Comparison of ENCODE assay signal across 8 cellular contexts in the genomic region with DNA sequence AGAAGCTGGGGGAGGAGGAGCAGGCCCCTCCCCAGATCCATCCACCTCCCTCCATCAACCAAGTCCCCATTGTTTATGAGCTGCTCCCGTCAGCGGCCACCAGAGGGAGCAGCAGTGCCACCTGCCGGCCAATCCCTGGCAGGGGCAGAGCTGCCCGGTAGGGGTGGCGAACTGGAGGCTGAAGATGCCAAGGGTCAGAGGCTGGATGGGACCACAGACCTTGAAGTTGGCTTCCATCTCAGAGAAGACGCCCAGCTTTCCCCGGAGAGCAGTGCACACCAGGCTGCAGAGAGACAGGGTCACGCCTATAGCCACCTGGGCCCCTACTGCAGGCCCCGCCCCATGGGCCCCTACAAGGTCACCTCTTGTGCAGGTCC. TPM values are rescaled to one million over a fixed set of nuclear protein-coding genes. Genes with fewer than 3 reads are reported as not detected.
DNase-seq lines count a peak whose midpoint lies in the region; ATAC-seq and TF ChIP-seq lines count a peak whose summit lies in the region.

No MANE protein-coding gene starts in this region.

- H3K36me3 ChIP-seq in right atrium auricular region (peaks cover 30% of the 10 kb centered on the region), gastrocnemius medialis (peaks cover 0 to 44% of the 10 kb centered on the region in 2 donors)

- no peaks in the 10 kb centered on the region for H3K9me3 ChIP-seq in T-helper 17 cell (ENCODE audit: control insufficient read depth, low read length, poor library complexity, severe bottlenecking)
- no peaks in the 10 kb centered on the region for H3K9me3 ChIP-seq in right atrium auricular region
- no peaks in the 10 kb centered on the region for H3K9me3 ChIP-seq in gastrocnemius medialis

- H3K27me3 Mint-ChIP-seq in T-helper 17 cell, result no peaks in the 10 kb centered on the region

- H3K36me3 Mint-ChIP-seq in T-helper 17 cell (ENCODE audit: low read depth), result peaks cover 3% of the 10 kb centered on the region

- in situ Hi-C loops in gastrocnemius medialis (cut with MboI; ENCODE audit: low sequenced_read_pairs in 4 of 4), result loop anchor here (5.0 to 10.0 kb wide), 4 partner anchors 80 to 110 kb away; a partner anchor contains a TSS

- H3K27ac ChIP-seq in right atrium auricular region (peak overlapping the region; percentile 22 to 33), gastrocnemius medialis (no peak overlapping the region)

- DNase-seq in NCI-H1417 (lab: John Stamatoyannopoulos, UW) (peak; percentile 60 to 86 (median 70)), T-helper 17 cell (peak; percentile 74 to 85 (median 74)), amniotic epithelial cell (ENCODE audit: low read depth) (peak; percentile 64), right atrium auricular region (ENCODE audit: low spot score) (no peak), gastrocnemius medialis (peak in 1 of 2 donors; percentile 61)

- intact Hi-C loops in gastrocnemius medialis (cut with DNase I; ENCODE audit: low total_unique reads), result loop anchor here (1.0 kb wide), 1 partner anchor 105 kb away; no protein-coding TSS in a partner anchor

- peak overlapping the region; percentile 49 for H3K4me3 Mint-ChIP-seq in T-helper 17 cell

- no peak for TF ChIP-seq POLR2A in gastrocnemius medialis (IDR thresholded peaks at IDR 0.05)

- H3K4me1 Mint-ChIP-seq in T-helper 17 cell, result peaks cover 38% of the 10 kb centered on the region

- H3K4me3 ChIP-seq in right atrium auricular region, result no peak overlapping the region
- H3K4me3 ChIP-seq in gastrocnemius medialis, result no peak overlapping the region

- ATAC-seq in T-helper 17 cell, result peak; percentile 61
- ATAC-seq in gastrocnemius medialis, result peak in 1 of 2 donors; percentile 19
- ATAC-seq in GM21786 (IDR thresholded peaks at IDR 0.05; ENCODE audit: unreplicated experiment), result no peak
- ATAC-seq in HG02588 (IDR thresholded peaks at IDR 0.05; ENCODE audit: unreplicated experiment), result no peak

- TF ChIP-seq CTCF in GM12874 (IDR thresholded peaks at IDR 0.05; ENCODE audit: insufficient read depth, low read depth, low read length) (peak; percentile 99), right atrium auricular region (IDR thresholded peaks at IDR 0.05) (peak; percentile 96 to 98), gastrocnemius medialis (IDR thresholded peaks at IDR 0.05 in 4 of 5, conservative IDR thresholded peaks at IDR 0.05 in 1 of 5) (peak; percentile 98 to 99 (median 99))

- peak overlapping the region; percentile 56 for H3K27ac Mint-ChIP-seq in T-helper 17 cell

- H3K4me1 ChIP-seq in right atrium auricular region (peaks cover 0 to 38% of the 10 kb centered on the region in 2 donors), gastrocnemius medialis (peaks cover 16 to 19% of the 10 kb centered on the region in 2 donors)

- H3K27me3 ChIP-seq in right atrium auricular region (no peaks in the 10 kb centered on the region), gastrocnemius medialis (no peaks in the 10 kb centered on the region)

RNA-seq across cellular contexts. Expression of a gene that starts 3.6 kb away (rescaled TPM):
- total RNA-seq in T-helper 17 cell (10 to 100 TPM; 27.7 to 30.4 TPM), right atrium auricular region (10 to 100 TPM; 50.9 to 82.8 TPM), gastrocnemius medialis (10 to 100 TPM; 39.6 to 79.3 (median 53.0) TPM)

RNA-seq across cellular contexts. Expression of a gene that starts 5.1 kb away (rescaled TPM):
- total RNA-seq in T-helper 17 cell, result 10 to 100 TPM; 19.7 to 52.7 TPM
- total RNA-seq in right atrium auricular region, result 1 to 10 TPM in 1 of 2 donors, under 1 TPM in 1; 0.39 to 1.1 TPM
- total RNA-seq in gastrocnemius medialis, result under 1 TPM in 3 of 4 donors, not detected in 1; 0.20 to 0.49 (median 0.32) TPM

RNA-seq across cellular contexts. Expression of a gene that starts 5.8 kb away (rescaled TPM):
- total RNA-seq in T-helper 17 cell (10 to 100 TPM; 27.4 to 28.0 TPM), right atrium auricular region (100 to 1,000 TPM; 115 to 172 TPM), gastrocnemius medialis (10 to 100 TPM; 25.4 to 81.3 (median 42.4) TPM)

RNA-seq across cellular contexts. Expression of a gene that starts 12.1 kb away (rescaled TPM):
- total RNA-seq in T-helper 17 cell, result 1 to 10 TPM; 5.1 to 8.0 TPM
- total RNA-seq in right atrium auricular region, result 100 to 1,000 TPM; 117 to 156 TPM
- total RNA-seq in gastrocnemius medialis, result 10 to 100 TPM; 20.6 to 24.1 (median 22.9) TPM

RNA-seq across cellular contexts. Expression of a gene that starts 15.5 kb away (rescaled TPM):
- total RNA-seq in T-helper 17 cell, result 1 to 10 TPM; 3.7 to 8.5 TPM
- 1 to 10 TPM; 4.9 to 6.8 TPM for total RNA-seq in right atrium auricular region
- 1 to 10 TPM in 3 of 4 donors, under 1 TPM in 1; 0.36 to 9.3 (median 5.2) TPM for total RNA-seq in gastrocnemius medialis

Comparison
In these comparisons a context has a peak if more than half of its experiments do, and no peak if none do; other contexts are left out.
1. H3K27ac ChIP-seq: peak in right atrium auricular region (2 of 2); none in gastrocnemius medialis (0 of 4).
2. RNA of a gene that starts 5.1 kb away (total RNA-seq): 19.7 to 52.7 TPM in T-helper 17 cell; 0.39 to 1.1 TPM in right atrium auricular region and 0.20 to 0.49 TPM in gastrocnemius medialis; every median in the first group is over 4 times any median in the second.
3. Peak in every context shown above with its lines, with median percentiles within 50 percentile points of each other: CTCF ChIP-seq.